Comparison of ENCODE assay signal across 33 cellular contexts in genomic region chr15:71826196-71826595, GRCh38. TPM values are rescaled to one million over a fixed set of nuclear protein-coding genes. Genes with fewer than 3 reads are reported as not detected.
"Had no signal": no experiment of that assay in that cellular context is flagged by ENCODE, and none has a peak within 500 bp of the region (broad histone marks: within the 10 kb centered on the region; RNA-seq: fewer than 3 reads in every experiment).

No MANE protein-coding gene starts in this region.

- FAIRE-seq: TTC549 had no signal

- H3K27me3 Mint-ChIP-seq: activated CD4-positive, alpha-beta memory T cell treated with anti-CD3 and anti-CD28 coated beads, Interleukin-2, amount 10 ng/mL, durations not matched to agents 7 days and 5 days; activated CD8-positive, alpha-beta memory T cell treated with anti-CD3 and anti-CD28 coated beads, Interleukin-2, amount 10 ng/mL, durations not matched to agents 7 days and 5 days; activated naive CD4-positive, alpha-beta T cell treated with anti-CD3 and anti-CD28 coated beads, Interleukin-2, amount 10 ng/mL, durations not matched to agents 7 days and 5 days; activated naive CD8-positive, alpha-beta T cell; activated naive CD8-positive, alpha-beta T cell treated with anti-CD3 and anti-CD28 coated beads, Interleukin-2, amount 50 U/mL, for 24 hours had no signal

- H3K4me2 ChIP-seq: SK-N-SH had no signal

- H3K4me3 Mint-ChIP-seq: activated CD4-positive, alpha-beta memory T cell treated with anti-CD3 and anti-CD28 coated beads, Interleukin-2, amount 10 ng/mL, durations not matched to agents 7 days and 5 days; activated CD8-positive, alpha-beta memory T cell treated with anti-CD3 and anti-CD28 coated beads, Interleukin-2, amount 10 ng/mL, durations not matched to agents 7 days and 5 days; activated naive CD4-positive, alpha-beta T cell treated with anti-CD3 and anti-CD28 coated beads, Interleukin-2, amount 10 ng/mL, durations not matched to agents 7 days and 5 days; activated naive CD8-positive, alpha-beta T cell; activated naive CD8-positive, alpha-beta T cell treated with anti-CD3 and anti-CD28 coated beads, Interleukin-2, amount 50 U/mL, for 24 hours; T-helper 1 cell treated with Interleukin-12 subunit alpha and Interleukin-12 subunit beta and Interleukin-4 antibody, amounts not matched to agents 30 μg/mL and 1 μg/mL, for 36 hours; T-helper 2 cell treated with Interferon-gamma antibody and Interleukin-4, amounts not matched to agents 5 μg/mL and 100 μg/mL, for 36 hours had no signal

- ATAC-seq: activated CD8-positive, alpha-beta memory T cell treated with anti-CD3 and anti-CD28 coated beads, Interleukin-2, amount 10 ng/mL, durations not matched to agents 7 days and 5 days; activated naive CD8-positive, alpha-beta T cell treated with anti-CD3 and anti-CD28 coated beads, Interleukin-2, amount 50 U/mL, for 24 hours; PC-3 had no signal

- H3K27ac ChIP-seq: brain microvascular endothelial cell, Peyer's patch, SJSA1 had no signal

- H3K4me1 Mint-ChIP-seq: activated CD4-positive, alpha-beta memory T cell treated with anti-CD3 and anti-CD28 coated beads, Interleukin-2, amount 10 ng/mL, durations not matched to agents 7 days and 5 days; activated CD8-positive, alpha-beta memory T cell treated with anti-CD3 and anti-CD28 coated beads, Interleukin-2, amount 10 ng/mL, durations not matched to agents 7 days and 5 days; activated naive CD4-positive, alpha-beta T cell treated with anti-CD3 and anti-CD28 coated beads, Interleukin-2, amount 10 ng/mL, durations not matched to agents 7 days and 5 days; activated naive CD8-positive, alpha-beta T cell treated with anti-CD3 and anti-CD28 coated beads, Interleukin-2, amount 50 U/mL, for 24 hours had no signal

- H3K9me3 ChIP-seq: SK-N-SH had no signal

- DNase-seq: activated CD4-positive, alpha-beta memory T cell treated with anti-CD3 and anti-CD28 coated beads, Interleukin-2, amount 10 ng/mL, durations not matched to agents 7 days and 5 days; activated CD4-positive, alpha-beta T cell treated with anti-CD3 and anti-CD28 coated beads for 1 hour; activated CD4-positive, alpha-beta T cell treated with anti-CD3 and anti-CD28 coated beads for 48 hours; activated CD4-positive, CD25-positive, alpha-beta regulatory T cell; activated CD8-positive, alpha-beta memory T cell treated with anti-CD3 and anti-CD28 coated beads for 24 hours; activated CD8-positive, alpha-beta memory T cell treated with anti-CD3 and anti-CD28 coated beads, Interleukin-2, amount 10 ng/mL, durations not matched to agents 7 days and 5 days; activated CD8-positive, alpha-beta memory T cell treated with anti-CD3 and anti-CD28 coated beads, Interleukin-2, amount 50 U/mL, for 48 hours; activated effector memory CD4-positive, alpha-beta T cell treated with Interleukin-2 at 50 U/mL for 16 hours; activated naive CD4-positive, alpha-beta T cell treated with anti-CD3 and anti-CD28 coated beads, Interleukin-2, amount 10 ng/mL, durations not matched to agents 7 days and 5 days; activated naive CD8-positive, alpha-beta T cell treated with anti-CD3 and anti-CD28 coated beads, Interleukin-2, amount 50 U/mL, for 24 hours; activated T-cell treated with anti-CD3 and anti-CD28 coated beads, Interleukin-2, amount 50 U/mL, for 48 hours; amniotic stem cell; aorta; brain microvascular endothelial cell; central memory CD4-positive, alpha-beta T cell; NCI-H1105; NCI-H1417 treated with DMSO at 0.1 percent for 48 hours; NCI-H187 treated with DMSO at 0.1 percent for 48 hours; NCI-H2081; NCI-H345; NCI-H524 treated with DMSO at 0.1 percent for 48 hours; NCI-H748 treated with DMSO at 0.1 percent for 48 hours; NK-92 treated with Interleukin-12 subunit alpha and Interleukin-12 subunit beta, amount 100 ng/mL, for 24 hours; PC-3; Peyer's patch; RPMI8226; SHP77 treated with DMSO at 0.1 percent for 48 hours; SK-N-SH had no signal

- H3K4me1 ChIP-seq: Peyer's patch, SJSA1 had no signal

- H3K9ac ChIP-seq: SK-N-SH had no signal

- H3K27ac Mint-ChIP-seq: activated CD4-positive, alpha-beta memory T cell treated with anti-CD3 and anti-CD28 coated beads, Interleukin-2, amount 10 ng/mL, durations not matched to agents 7 days and 5 days; activated CD8-positive, alpha-beta memory T cell treated with anti-CD3 and anti-CD28 coated beads, Interleukin-2, amount 10 ng/mL, durations not matched to agents 7 days and 5 days; activated naive CD4-positive, alpha-beta T cell treated with anti-CD3 and anti-CD28 coated beads, Interleukin-2, amount 10 ng/mL, durations not matched to agents 7 days and 5 days; activated naive CD8-positive, alpha-beta T cell; activated naive CD8-positive, alpha-beta T cell treated with anti-CD3 and anti-CD28 coated beads, Interleukin-2, amount 50 U/mL, for 24 hours; T-helper 1 cell treated with Interleukin-12 subunit alpha and Interleukin-12 subunit beta and Interleukin-4 antibody, amounts not matched to agents 30 μg/mL and 1 μg/mL, for 36 hours; T-helper 2 cell treated with Interferon-gamma antibody and Interleukin-4, amounts not matched to agents 5 μg/mL and 100 μg/mL, for 36 hours had no signal

- H3K9me2 ChIP-seq: SK-N-SH had no signal

- H3K27me3 ChIP-seq: brain microvascular endothelial cell, Peyer's patch, SJSA1 had no signal

- H3K4me3 ChIP-seq: Peyer's patch, SJSA1 had no signal

RNA-seq across cellular contexts. Expression of gene NR2E3, which starts 15.8 kb away (rescaled TPM):
- total RNA-seq: activated CD4-positive, alpha-beta memory T cell treated with anti-CD3 and anti-CD28 coated beads, Interleukin-2, amount 10 ng/mL, durations not matched to agents 7 days and 5 days; activated CD8-positive, alpha-beta memory T cell treated with anti-CD3 and anti-CD28 coated beads, Interleukin-2, amount 10 ng/mL, durations not matched to agents 7 days and 5 days; SJSA1 had no signal
